Comparison of ENCODE assay signal across 1 cellular context in genomic region chr10:71595649-71596048, GRCh38.
TF ChIP-seq lines count a peak whose summit lies in the region.

No MANE protein-coding gene starts in this region.

TF ChIP-seq in K562, 482 proteins besides CTCF, POLR2A, EP300 and RAD21 (continued from another document):
- TF ChIP-seq, protein P1, sequence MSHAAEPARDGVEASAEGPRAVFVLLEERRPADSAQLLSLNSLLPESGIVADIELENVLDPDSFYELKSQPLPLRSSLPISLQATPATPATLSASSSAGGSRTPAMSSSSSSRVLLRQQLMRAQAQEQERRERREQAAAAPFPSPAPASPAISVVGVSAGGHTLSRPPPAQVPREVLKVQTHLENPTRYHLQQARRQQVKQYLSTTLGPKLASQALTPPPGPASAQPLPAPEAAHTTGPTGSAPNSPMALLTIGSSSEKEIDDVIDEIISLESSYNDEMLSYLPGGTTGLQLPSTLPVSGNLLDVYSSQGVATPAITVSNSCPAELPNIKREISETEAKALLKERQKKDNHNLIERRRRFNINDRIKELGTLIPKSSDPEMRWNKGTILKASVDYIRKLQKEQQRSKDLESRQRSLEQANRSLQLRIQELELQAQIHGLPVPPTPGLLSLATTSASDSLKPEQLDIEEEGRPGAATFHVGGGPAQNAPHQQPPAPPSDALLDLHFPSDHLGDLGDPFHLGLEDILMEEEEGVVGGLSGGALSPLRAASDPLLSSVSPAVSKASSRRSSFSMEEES (CRISPR knock-in tag; IDR thresholded peaks at IDR 0.05), result peak; percentile 46
- TF ChIP-seq ZNF282 (CRISPR knock-in tag; IDR thresholded peaks at IDR 0.05), result no peak
- peak; percentile 61 for TF ChIP-seq USF1 (CRISPR knock-in tag; IDR thresholded peaks at IDR 0.05)
TF ChIP-seq in K562: peak in this region for 4.
